Comparison of ENCODE assay signal across 16 cellular contexts in genomic region chr10:120634629-120635028, GRCh38.
DNase-seq lines count a peak whose midpoint lies in the region; ATAC-seq and TF ChIP-seq lines count a peak whose summit lies in the region.
"Had no signal": no experiment of that assay in that cellular context is flagged by ENCODE, and none has a peak within 500 bp of the region (broad histone marks: within the 10 kb centered on the region; RNA-seq: fewer than 3 reads in every experiment).

No MANE protein-coding gene starts in this region.

- H3K9me3 ChIP-seq in WERI-Rb-1 (ENCODE audit: severe bottlenecking), result no peaks in the 10 kb centered on the region
- H3K9me3 ChIP-seq: BLaER1 treated with 17β-estradiol and CSF1 and Interleukin-3, amounts not matched to agents 10 nM and 100 nM; psoas muscle had no signal

- intact Hi-C loops in cardiac septum (cut with DNase I), result no loop called here

- ATAC-seq in GM21528 (IDR thresholded peaks at IDR 0.05; ENCODE audit: low FRiP score, unreplicated experiment) (no peak), GM21576 (IDR thresholded peaks at IDR 0.05; ENCODE audit: unreplicated experiment) (no peak), HG02610 (IDR thresholded peaks at IDR 0.05; ENCODE audit: unreplicated experiment) (no peak)
- ATAC-seq: activated naive CD4-positive, alpha-beta T cell treated with anti-CD3 and anti-CD28 coated beads, Interleukin-2, amount 50 U/mL, for 72 hours; psoas muscle had no signal

- H3K27me3 ChIP-seq in H7 (ENCODE audit: control insufficient read depth, insufficient read depth, low read length) (no peaks in the 10 kb centered on the region; the same call in 1 of the 2 replicates), WERI-Rb-1 (ENCODE audit: insufficient read depth, low read depth, severe bottlenecking) (no peaks in the 10 kb centered on the region)
- H3K27me3 ChIP-seq: BLaER1 treated with 17β-estradiol and CSF1 and Interleukin-3, amounts not matched to agents 10 nM and 100 nM; cardiac muscle cell had no signal

- peak; percentile 3 for DNase-seq in Daoy (ENCODE audit: low read depth)
- DNase-seq in H7, result peak; percentile 52
- peak; percentile 9 for DNase-seq in WERI-Rb-1
- DNase-seq in iPS-NIHi7 (ENCODE audit: extremely low spot score), result peak; percentile 74
- no peak for DNase-seq in cardiac septum (ENCODE audit: low spot score)
- DNase-seq: activated CD4-positive, alpha-beta T cell treated with anti-CD3 and anti-CD28 coated beads for 4 hours; activated T-cell treated with anti-CD3 and anti-CD28 coated beads, Interleukin-2, amount 50 U/mL, for 1 hour; NCI-H1694 treated with DMSO at 0.1 percent for 48 hours; NCI-H69; psoas muscle had no signal

- peak; percentile 37 for TF ChIP-seq CTCF in WERI-Rb-1 (IDR thresholded peaks at IDR 0.05; ENCODE audit: low read depth, low read length)

- H3K27ac ChIP-seq in WERI-Rb-1, result no peak overlapping the region
- H3K27ac ChIP-seq: BLaER1 treated with 17β-estradiol and CSF1 and Interleukin-3, amounts not matched to agents 10 nM and 100 nM; cardiac muscle cell; psoas muscle had no signal

- H3K36me3 ChIP-seq in H7 (replicated peaks; ENCODE audit: control insufficient read depth, insufficient read depth, low read length), result no peaks in the 10 kb centered on the region
- no peaks in the 10 kb centered on the region for H3K36me3 ChIP-seq in WERI-Rb-1
- H3K36me3 ChIP-seq: BLaER1 treated with 17β-estradiol and CSF1 and Interleukin-3, amounts not matched to agents 10 nM and 100 nM; cardiac muscle cell had no signal

- H3K4me3 ChIP-seq in H7 (ENCODE audit: insufficient read depth, low read depth, low read length), result no peak overlapping the region
- no peak overlapping the region for H3K4me3 ChIP-seq in WERI-Rb-1 (ENCODE audit: low read depth, low read length)
- H3K4me3 ChIP-seq: BLaER1 treated with 17β-estradiol and CSF1 and Interleukin-3, amounts not matched to agents 10 nM and 100 nM; cardiac muscle cell; psoas muscle had no signal
